In the genomic region with DNA sequence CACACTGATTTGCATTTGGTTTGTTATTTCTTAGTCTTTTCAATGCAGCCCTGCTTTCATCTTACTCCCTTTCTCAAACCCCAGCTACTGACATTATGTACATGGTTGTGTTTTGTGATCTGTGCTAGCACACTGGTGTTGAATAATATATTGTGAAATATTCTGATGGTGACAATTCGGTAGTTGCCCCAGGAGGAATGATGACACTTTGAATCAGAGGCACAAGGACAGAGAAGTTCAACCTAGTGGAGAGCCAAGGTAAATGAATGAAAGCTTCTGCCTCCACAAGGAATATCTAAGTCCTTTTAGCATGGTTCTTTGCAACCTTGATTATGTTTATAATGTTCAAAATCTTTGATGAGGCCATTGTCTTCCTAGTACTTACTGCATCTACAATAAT, we compare ENCODE assay signal across 1 cellular context.
TF ChIP-seq lines count a peak whose summit lies in the region.

No MANE protein-coding gene starts in this region.

TF ChIP-seq in WTC11, 78 proteins besides CTCF, POLR2A, EP300 and RAD21:
- TF ChIP-seq, protein P1, sequence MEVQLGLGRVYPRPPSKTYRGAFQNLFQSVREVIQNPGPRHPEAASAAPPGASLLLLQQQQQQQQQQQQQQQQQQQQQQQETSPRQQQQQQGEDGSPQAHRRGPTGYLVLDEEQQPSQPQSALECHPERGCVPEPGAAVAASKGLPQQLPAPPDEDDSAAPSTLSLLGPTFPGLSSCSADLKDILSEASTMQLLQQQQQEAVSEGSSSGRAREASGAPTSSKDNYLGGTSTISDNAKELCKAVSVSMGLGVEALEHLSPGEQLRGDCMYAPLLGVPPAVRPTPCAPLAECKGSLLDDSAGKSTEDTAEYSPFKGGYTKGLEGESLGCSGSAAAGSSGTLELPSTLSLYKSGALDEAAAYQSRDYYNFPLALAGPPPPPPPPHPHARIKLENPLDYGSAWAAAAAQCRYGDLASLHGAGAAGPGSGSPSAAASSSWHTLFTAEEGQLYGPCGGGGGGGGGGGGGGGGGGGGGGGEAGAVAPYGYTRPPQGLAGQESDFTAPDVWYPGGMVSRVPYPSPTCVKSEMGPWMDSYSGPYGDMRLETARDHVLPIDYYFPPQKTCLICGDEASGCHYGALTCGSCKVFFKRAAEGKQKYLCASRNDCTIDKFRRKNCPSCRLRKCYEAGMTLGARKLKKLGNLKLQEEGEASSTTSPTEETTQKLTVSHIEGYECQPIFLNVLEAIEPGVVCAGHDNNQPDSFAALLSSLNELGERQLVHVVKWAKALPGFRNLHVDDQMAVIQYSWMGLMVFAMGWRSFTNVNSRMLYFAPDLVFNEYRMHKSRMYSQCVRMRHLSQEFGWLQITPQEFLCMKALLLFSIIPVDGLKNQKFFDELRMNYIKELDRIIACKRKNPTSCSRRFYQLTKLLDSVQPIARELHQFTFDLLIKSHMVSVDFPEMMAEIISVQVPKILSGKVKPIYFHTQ (CRISPR knock-in tag; IDR thresholded peaks at IDR 0.05) = no peak
- TF ChIP-seq ZNF121 (CRISPR knock-in tag; IDR thresholded peaks at IDR 0.05) = no peak
- no peak for TF ChIP-seq ZNF396 (CRISPR knock-in tag; IDR thresholded peaks at IDR 0.05; ENCODE audit: borderline replicate concordance)
- TF ChIP-seq, protein P2, sequence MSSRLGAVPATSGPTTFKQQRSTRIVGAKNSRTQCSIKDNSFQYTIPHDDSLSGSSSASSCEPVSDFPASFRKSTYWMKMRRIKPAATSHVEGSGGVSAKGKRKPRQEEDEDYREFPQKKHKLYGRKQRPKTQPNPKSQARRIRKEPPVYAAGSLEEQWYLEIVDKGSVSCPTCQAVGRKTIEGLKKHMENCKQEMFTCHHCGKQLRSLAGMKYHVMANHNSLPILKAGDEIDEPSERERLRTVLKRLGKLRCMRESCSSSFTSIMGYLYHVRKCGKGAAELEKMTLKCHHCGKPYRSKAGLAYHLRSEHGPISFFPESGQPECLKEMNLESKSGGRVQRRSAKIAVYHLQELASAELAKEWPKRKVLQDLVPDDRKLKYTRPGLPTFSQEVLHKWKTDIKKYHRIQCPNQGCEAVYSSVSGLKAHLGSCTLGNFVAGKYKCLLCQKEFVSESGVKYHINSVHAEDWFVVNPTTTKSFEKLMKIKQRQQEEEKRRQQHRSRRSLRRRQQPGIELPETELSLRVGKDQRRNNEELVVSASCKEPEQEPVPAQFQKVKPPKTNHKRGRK (CRISPR knock-in tag; IDR thresholded peaks at IDR 0.05; ENCODE audit: borderline replicate concordance) = no peak
- TF ChIP-seq, protein P3, sequence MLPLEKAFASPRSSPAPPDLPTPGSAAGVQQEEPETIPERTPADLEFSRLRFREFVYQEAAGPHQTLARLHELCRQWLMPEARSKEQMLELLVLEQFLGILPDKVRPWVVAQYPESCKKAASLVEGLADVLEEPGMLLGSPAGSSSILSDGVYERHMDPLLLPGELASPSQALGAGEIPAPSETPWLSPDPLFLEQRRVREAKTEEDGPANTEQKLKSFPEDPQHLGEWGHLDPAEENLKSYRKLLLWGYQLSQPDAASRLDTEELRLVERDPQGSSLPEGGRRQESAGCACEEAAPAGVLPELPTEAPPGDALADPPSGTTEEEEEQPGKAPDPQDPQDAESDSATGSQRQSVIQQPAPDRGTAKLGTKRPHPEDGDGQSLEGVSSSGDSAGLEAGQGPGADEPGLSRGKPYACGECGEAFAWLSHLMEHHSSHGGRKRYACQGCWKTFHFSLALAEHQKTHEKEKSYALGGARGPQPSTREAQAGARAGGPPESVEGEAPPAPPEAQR (CRISPR knock-in tag; IDR thresholded peaks at IDR 0.05) = no peak
- TF ChIP-seq, protein P4, sequence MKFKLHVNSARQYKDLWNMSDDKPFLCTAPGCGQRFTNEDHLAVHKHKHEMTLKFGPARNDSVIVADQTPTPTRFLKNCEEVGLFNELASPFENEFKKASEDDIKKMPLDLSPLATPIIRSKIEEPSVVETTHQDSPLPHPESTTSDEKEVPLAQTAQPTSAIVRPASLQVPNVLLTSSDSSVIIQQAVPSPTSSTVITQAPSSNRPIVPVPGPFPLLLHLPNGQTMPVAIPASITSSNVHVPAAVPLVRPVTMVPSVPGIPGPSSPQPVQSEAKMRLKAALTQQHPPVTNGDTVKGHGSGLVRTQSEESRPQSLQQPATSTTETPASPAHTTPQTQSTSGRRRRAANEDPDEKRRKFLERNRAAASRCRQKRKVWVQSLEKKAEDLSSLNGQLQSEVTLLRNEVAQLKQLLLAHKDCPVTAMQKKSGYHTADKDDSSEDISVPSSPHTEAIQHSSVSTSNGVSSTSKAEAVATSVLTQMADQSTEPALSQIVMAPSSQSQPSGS (CRISPR knock-in tag; IDR thresholded peaks at IDR 0.05; ENCODE audit: borderline replicate concordance, low read depth) = no peak
- TF ChIP-seq, protein P5, sequence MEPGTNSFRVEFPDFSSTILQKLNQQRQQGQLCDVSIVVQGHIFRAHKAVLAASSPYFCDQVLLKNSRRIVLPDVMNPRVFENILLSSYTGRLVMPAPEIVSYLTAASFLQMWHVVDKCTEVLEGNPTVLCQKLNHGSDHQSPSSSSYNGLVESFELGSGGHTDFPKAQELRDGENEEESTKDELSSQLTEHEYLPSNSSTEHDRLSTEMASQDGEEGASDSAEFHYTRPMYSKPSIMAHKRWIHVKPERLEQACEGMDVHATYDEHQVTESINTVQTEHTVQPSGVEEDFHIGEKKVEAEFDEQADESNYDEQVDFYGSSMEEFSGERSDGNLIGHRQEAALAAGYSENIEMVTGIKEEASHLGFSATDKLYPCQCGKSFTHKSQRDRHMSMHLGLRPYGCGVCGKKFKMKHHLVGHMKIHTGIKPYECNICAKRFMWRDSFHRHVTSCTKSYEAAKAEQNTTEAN (CRISPR knock-in tag; IDR thresholded peaks at IDR 0.05) = no peak
- no peak for TF ChIP-seq GABPB1 (CRISPR knock-in tag; IDR thresholded peaks at IDR 0.05)
- TF ChIP-seq HMGA2 (CRISPR knock-in tag; IDR thresholded peaks at IDR 0.05) = no peak
- TF ChIP-seq, protein P6, sequence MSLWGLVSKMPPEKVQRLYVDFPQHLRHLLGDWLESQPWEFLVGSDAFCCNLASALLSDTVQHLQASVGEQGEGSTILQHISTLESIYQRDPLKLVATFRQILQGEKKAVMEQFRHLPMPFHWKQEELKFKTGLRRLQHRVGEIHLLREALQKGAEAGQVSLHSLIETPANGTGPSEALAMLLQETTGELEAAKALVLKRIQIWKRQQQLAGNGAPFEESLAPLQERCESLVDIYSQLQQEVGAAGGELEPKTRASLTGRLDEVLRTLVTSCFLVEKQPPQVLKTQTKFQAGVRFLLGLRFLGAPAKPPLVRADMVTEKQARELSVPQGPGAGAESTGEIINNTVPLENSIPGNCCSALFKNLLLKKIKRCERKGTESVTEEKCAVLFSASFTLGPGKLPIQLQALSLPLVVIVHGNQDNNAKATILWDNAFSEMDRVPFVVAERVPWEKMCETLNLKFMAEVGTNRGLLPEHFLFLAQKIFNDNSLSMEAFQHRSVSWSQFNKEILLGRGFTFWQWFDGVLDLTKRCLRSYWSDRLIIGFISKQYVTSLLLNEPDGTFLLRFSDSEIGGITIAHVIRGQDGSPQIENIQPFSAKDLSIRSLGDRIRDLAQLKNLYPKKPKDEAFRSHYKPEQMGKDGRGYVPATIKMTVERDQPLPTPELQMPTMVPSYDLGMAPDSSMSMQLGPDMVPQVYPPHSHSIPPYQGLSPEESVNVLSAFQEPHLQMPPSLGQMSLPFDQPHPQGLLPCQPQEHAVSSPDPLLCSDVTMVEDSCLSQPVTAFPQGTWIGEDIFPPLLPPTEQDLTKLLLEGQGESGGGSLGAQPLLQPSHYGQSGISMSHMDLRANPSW (CRISPR knock-in tag; conservative IDR thresholded peaks at IDR 0.05; ENCODE audit: low read depth) = no peak
- no peak for TF ChIP-seq JAZF1 (CRISPR knock-in tag; IDR thresholded peaks at IDR 0.05)
- TF ChIP-seq JUN (CRISPR knock-in tag; IDR thresholded peaks at IDR 0.05) = no peak
